29 cellular contexts compared by ENCODE assay signal in genomic region chr3:164408356-164408755, GRCh38.
"Had no signal": no experiment of that assay in that cellular context is flagged by ENCODE, and none has a peak within 500 bp of the region (broad histone marks: within the 10 kb centered on the region; RNA-seq: fewer than 3 reads in every experiment).

No MANE protein-coding gene starts in this region.

- H3K4me3 ChIP-seq: coronary artery, dorsolateral prefrontal cortex, esophagus muscularis mucosa had no signal

- H3K36me3 ChIP-seq: brain microvascular endothelial cell, esophagus muscularis mucosa, WERI-Rb-1 had no signal

- DNase-seq: activated B cell treated with CpG ODN at 0.5 μM for 24 hours; activated CD4-positive, alpha-beta memory T cell treated with anti-CD3 and anti-CD28 coated beads for 36 hours; activated CD4-positive, alpha-beta T cell treated with anti-CD3 and anti-CD28 coated beads for 36 hours; activated CD4-positive, alpha-beta T cell treated with anti-CD3 and anti-CD28 coated beads, Interleukin-2, amount 10 ng/mL, durations not matched to agents 24 days and 14 days; activated CD8-positive, alpha-beta memory T cell treated with anti-CD3 and anti-CD28 coated beads, Interleukin-2, amount 10 ng/mL, durations not matched to agents 7 days and 5 days; activated CD8-positive, alpha-beta memory T cell treated with anti-CD3 and anti-CD28 coated beads, Interleukin-2, amount 50 U/mL, for 4 hours; activated CD8-positive, alpha-beta T cell treated with anti-CD3 and anti-CD28 coated beads, Interleukin-2, amount 10 ng/mL, durations not matched to agents 7 days and 5 days; activated gamma-delta T cell; activated naive CD4-positive, alpha-beta T cell; activated naive CD4-positive, alpha-beta T cell treated with anti-CD3 and anti-CD28 coated beads, Interleukin-2, amount 10 ng/mL, durations not matched to agents 7 days and 5 days; activated naive CD8-positive, alpha-beta T cell treated with anti-CD3 and anti-CD28 coated beads, Interleukin-2, amount 10 ng/mL, durations not matched to agents 7 days and 5 days; activated T-cell treated with anti-CD3 and anti-CD28 coated beads, Interleukin-2, amount 50 U/mL, for 1 hour; activated T-cell treated with anti-CD3 and anti-CD28 coated beads, Interleukin-2, amount 50 U/mL, for 48 hours; anterior cingulate cortex; brain microvascular endothelial cell; dorsolateral prefrontal cortex; effector memory CD4-positive, alpha-beta T cell; endodermal cell; erythroblast; foreskin fibroblast; head of caudate nucleus; T-helper 1 cell; T-helper 17 cell; T1000; WERI-Rb-1 had no signal

- H3K27me3 ChIP-seq: brain microvascular endothelial cell, dorsolateral prefrontal cortex, esophagus muscularis mucosa had no signal

- H3K9me3 ChIP-seq: esophagus muscularis mucosa had no signal

- H3K27ac ChIP-seq: brain microvascular endothelial cell, coronary artery, dorsolateral prefrontal cortex, WERI-Rb-1 had no signal

- ATAC-seq: activated CD4-positive, alpha-beta T cell treated with anti-CD3 and anti-CD28 coated beads for 36 hours; activated CD4-positive, CD25-positive, alpha-beta regulatory T cell treated with anti-CD3 and anti-CD28 coated beads, Interleukin-2, amount 50 U/mL, for 24 hours; activated CD8-positive, alpha-beta memory T cell treated with anti-CD3 and anti-CD28 coated beads, Interleukin-2, amount 10 ng/mL, durations not matched to agents 7 days and 5 days; activated CD8-positive, alpha-beta T cell treated with anti-CD3 and anti-CD28 coated beads, Interleukin-2, amount 10 ng/mL, durations not matched to agents 7 days and 5 days; activated naive CD4-positive, alpha-beta T cell treated with anti-CD3 and anti-CD28 coated beads, Interleukin-2, amount 50 U/mL, for 72 hours; T-helper 17 cell had no signal
